30 cellular contexts compared by ENCODE assay signal in the genomic region with DNA sequence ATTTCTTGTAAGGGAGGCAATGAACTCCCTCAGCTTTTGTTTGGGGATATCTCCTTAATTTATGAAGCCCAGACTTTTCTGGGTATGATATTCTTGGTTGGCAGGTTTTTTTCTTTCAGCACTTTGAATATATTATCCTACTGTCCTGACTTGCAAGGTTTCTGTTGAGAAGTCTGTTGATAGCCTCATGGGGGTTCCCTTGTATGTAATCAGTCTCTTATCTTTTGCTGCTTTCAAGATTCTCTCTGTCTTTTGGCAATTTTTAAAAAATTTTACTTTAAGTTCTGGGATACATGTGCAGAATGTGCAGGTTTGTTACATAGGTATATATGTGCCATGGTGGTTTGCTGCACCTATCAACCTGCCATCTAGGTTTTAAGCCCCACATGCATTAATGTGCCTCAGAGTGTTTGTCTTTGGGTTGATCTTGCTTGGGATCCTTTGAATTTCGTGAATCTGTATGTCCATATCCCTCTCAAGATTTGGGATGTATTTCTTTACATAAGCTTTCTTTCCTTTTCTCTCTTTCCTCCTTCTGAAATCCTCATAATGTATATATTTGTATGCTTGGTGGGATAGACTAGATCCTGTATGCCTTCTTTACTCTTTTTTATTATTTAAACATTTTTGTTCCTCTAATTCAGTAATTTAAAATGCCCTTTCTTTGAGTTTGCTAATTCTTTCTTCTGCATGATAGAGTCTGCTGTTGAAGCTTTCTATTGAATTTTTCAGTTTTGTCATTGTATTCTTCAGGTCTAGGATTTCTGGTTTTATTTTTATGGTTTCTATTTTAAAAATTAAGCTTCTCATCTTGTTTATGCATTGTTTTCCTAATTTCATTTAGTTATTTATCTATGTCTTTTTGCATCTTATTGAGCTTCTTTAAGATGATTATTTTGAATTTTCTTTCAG. TPM values are rescaled to one million over a fixed set of nuclear protein-coding genes. Genes with fewer than 3 reads are reported as not detected.
DNase-seq lines count a peak whose midpoint lies in the region; ATAC-seq, FAIRE-seq and TF ChIP-seq lines count a peak whose summit lies in the region.
"Had no signal": no experiment of that assay in that cellular context is flagged by ENCODE, and none has a peak within 500 bp of the region (broad histone marks: within the 10 kb centered on the region; RNA-seq: fewer than 3 reads in every experiment).

No MANE protein-coding gene starts in this region.

- ATAC-seq in HCT116 (no peak), K562 (no peak), GM18519 (IDR thresholded peaks at IDR 0.05; ENCODE audit: low FRiP score, unreplicated experiment) (no peak), HG03432 (IDR thresholded peaks at IDR 0.05; ENCODE audit: unreplicated experiment) (no peak)
- ATAC-seq: GM12878 had no signal

- H3K79me2 ChIP-seq in HCT116 (ENCODE audit: insufficient read depth, low read length): no peaks in the 10 kb centered on the region
- H3K79me2 ChIP-seq in K562 (ENCODE audit: control insufficient read depth, insufficient read depth, low read length): no peaks in the 10 kb centered on the region

- no peak for FAIRE-seq in K562 (lab: Jason Lieb, UNC)
- FAIRE-seq: A204.1, D721Med, GM12878, GM12892, GM18507, GM19239 had no signal

- H3K27me3 ChIP-seq in HCT116 (ENCODE audit: insufficient read depth, low read length): no peaks in the 10 kb centered on the region
- no peaks in the 10 kb centered on the region for H3K27me3 ChIP-seq in K562 (ENCODE audit: control insufficient read depth in 2 of 2, insufficient read depth in 2 of 2, low read length in 2 of 2)
- H3K27me3 ChIP-seq: BLaER1 had no signal

- TF ChIP-seq POLR2A in HCT116 (IDR thresholded peaks at IDR 0.05; ENCODE audit: borderline replicate concordance, extremely low read depth, insufficient read depth, insufficient read length) (no peak), K562 (conservative IDR thresholded peaks at IDR 0.05) (no peak)

- in situ Hi-C loops in Caki2 (cut with HindIII; ENCODE audit: low pct_unique_long_range_greater_than_20kb, low sequenced_read_pairs): no loop called here
- in situ Hi-C loops in K562 (cut with MboI): no loop called here

- TF ChIP-seq EP300 in K562 (IDR thresholded peaks at IDR 0.05; ENCODE audit: low read length): no peak

- no peaks in the 10 kb centered on the region for H3K9me1 ChIP-seq in K562 (ENCODE audit: control insufficient read depth, insufficient read depth, low read length)

- intact Hi-C loops in HCT116 (cut with micrococcal nuclease): no loop called here
- intact Hi-C loops in K562 (cut with micrococcal nuclease): no loop called here

- RAD21 ChIA-PET in HCT116 (lab: Charles Lee; ENCODE audit: low non-redundant PET in 1 of 2, low total read pairs in 2 of 2, uncharacterized antibody in 2 of 2, unreplicated experiment in 2 of 2): no interaction called here

- WGBS in K562 (ENCODE audit: insufficient coverage, low coverage, missing lambda C conversion rate): 0% methylated on average over 1 of the region's 1 CpG

- no peak overlapping the region for H3K4me3 ChIP-seq in HCT116 (replicated peaks in 1 of 2; ENCODE audit: low read depth in 1 of 2, low read length in 2 of 2)
- H3K4me3 ChIP-seq in K562: no peak overlapping the region
- H3K4me3 ChIP-seq: BLaER1, GM12878 had no signal

- H3K9ac ChIP-seq in HCT116 (ENCODE audit: low read length) (no peak overlapping the region), K562 (ENCODE audit: insufficient read depth in 1 of 2, low read depth in 2 of 2, low read length in 2 of 2) (no peak overlapping the region)
- H3K9ac ChIP-seq: BLaER1 had no signal

- H3K4me2 ChIP-seq in HCT116 (ENCODE audit: low read length): no peak overlapping the region
- H3K4me2 ChIP-seq in K562 (ENCODE audit: insufficient read depth, low read length): no peak overlapping the region
- H3K4me2 ChIP-seq: BLaER1 had no signal

- no peak overlapping the region for H3K27ac ChIP-seq in HCT116 (ENCODE audit: low read depth, low read length)
- no peak overlapping the region for H3K27ac ChIP-seq in K562 (ENCODE audit: extremely low read depth, low read depth, low read length)
- H3K27ac ChIP-seq: BLaER1 had no signal

- DNase-seq in Caki2 (ENCODE audit: low read depth) (peak; percentile 8), HCT116 (ENCODE audit: low read depth, low spot score) (no peak), K562 (ENCODE audit: extremely low read depth in 1 of 4, low spot score in 3 of 4) (no peak), DMS79 (lab: John Stamatoyannopoulos, UW) (no peak)
- DNase-seq: 8988T; ACHN; BE2C; C1 segment of cervical spinal cord; Calu3; CD4-positive, alpha-beta memory T cell; CD4-positive, CD25-positive, alpha-beta regulatory T cell; CD8-positive, alpha-beta memory T cell; COR-L47; DND-41; EL; GDM1 had no signal

- TF ChIP-seq CTCF in HCT116 (IDR thresholded peaks at IDR 0.05 in 2 of 3, conservative IDR thresholded peaks at IDR 0.05 in 1 of 3; ENCODE audit: borderline replicate concordance in 1 of 3, insufficient read depth in 1 of 3, low read depth in 2 of 3, low read length in 2 of 3): no peak
- TF ChIP-seq CTCF in K562 (IDR thresholded peaks at IDR 0.05 in 2 of 3, conservative IDR thresholded peaks at IDR 0.05 in 1 of 3; ENCODE audit: insufficient read depth in 2 of 3, low read depth in 1 of 3, low read length in 3 of 3): no peak

- no peak for TF ChIP-seq RAD21 in HCT116 (IDR thresholded peaks at IDR 0.05; ENCODE audit: low read depth)
- no peak for TF ChIP-seq RAD21 in K562 (CRISPR knock-in tag; conservative IDR thresholded peaks at IDR 0.05 in 1 of 2, IDR thresholded peaks at IDR 0.05 in 1 of 2)

- no peaks in the 10 kb centered on the region for H3K36me3 ChIP-seq in HCT116 (ENCODE audit: control insufficient read depth in 1 of 2, insufficient read depth in 2 of 2, low read length in 2 of 2)
- no peaks in the 10 kb centered on the region for H3K36me3 ChIP-seq in K562 (ENCODE audit: control insufficient read depth, insufficient read depth, low read length)
- H3K36me3 ChIP-seq: BE2C, BLaER1 had no signal

- H3K4me1 ChIP-seq in HCT116 (ENCODE audit: control insufficient read depth in 1 of 2, insufficient read depth in 2 of 2, low read length in 2 of 2): no peaks in the 10 kb centered on the region
- no peaks in the 10 kb centered on the region for H3K4me1 ChIP-seq in K562 (replicated peaks in 1 of 2; ENCODE audit: control insufficient read depth in 2 of 2, insufficient read depth in 2 of 2, low read length in 2 of 2)
- H3K4me1 ChIP-seq: BE2C, BLaER1 had no signal

- POLR2A ChIA-PET in HCT116 (lab: Charles Lee) (interaction anchor here (1.0 kb wide), 1 partner anchor 761 kb away, joined by 4 read pairs; no protein-coding TSS in a partner anchor), K562 (lab: Yijun Ruan, JAX) (interaction anchor here (1.6 kb wide), 1 partner anchor 17 kb away, joined by 3 read pairs; no protein-coding TSS in a partner anchor)

- no TSS peak for BruUV-seq in HCT116 (replicated peaks; lab: Mats Ljungman, UMichigan)
- no TSS peak for BruUV-seq in K562 (replicated peaks; lab: Mats Ljungman, UMichigan)

- H3K9me3 ChIP-seq in HCT116 (ENCODE audit: control insufficient read depth in 1 of 2, insufficient read depth in 1 of 2, low read depth in 1 of 2, low read length in 2 of 2) (peaks cover 8 to 14% of the 10 kb centered on the region in 2 experiments; a peak in 3 of 4 replicates), K562 (replicated peaks; ENCODE audit: control insufficient read depth, insufficient read depth, low read depth, low read length) (no peaks in the 10 kb centered on the region; the same call in 1 of the 2 replicates)
- H3K9me3 ChIP-seq: BE2C had no signal

- H2AFZ ChIP-seq in HCT116 (ENCODE audit: low read depth, low read length, poor library complexity, severe bottlenecking) (no peak overlapping the region), K562 (ENCODE audit: low read depth, low read length) (no peak overlapping the region)

- H3K9me2 ChIP-seq in HCT116 (ENCODE audit: insufficient read depth): no peaks in the 10 kb centered on the region

- CTCF ChIA-PET in HCT116 (lab: Charles Lee): no interaction called here
- CTCF ChIA-PET in K562 (lab: Yijun Ruan, JAX; ENCODE audit: low intra/inter-chr PET ratio): no interaction called here

- H4K20me1 ChIP-seq in HCT116 (ENCODE audit: insufficient read depth) (no peaks in the 10 kb centered on the region), K562 (replicated peaks; ENCODE audit: control insufficient read depth, insufficient read depth, low read length) (no peaks in the 10 kb centered on the region)
- H4K20me1 ChIP-seq: BLaER1 had no signal

RNA-seq across cellular contexts. Expression of gene KRT25, which starts 5.2 kb away (rescaled TPM):
- total RNA-seq in Caki2 (2014; rRNA removed; shearing (Covaris generic); ENCODE audit: low replicate concordance): not detected in 2 replicates
- total RNA-seq in HCT116 (2021; ENCODE audit: unreplicated experiment) (not detected), K562 (2014; rRNA removed) (not detected in 2 replicates), K562 (2014; rRNA removed; fragmentation: Illumina TruSeq; extraction: Trizol) (not detected in 2 replicates), K562 (2015; rRNA removed; fragmentation: Illumina TruSeq; extraction: Trizol) (not detected in 2 replicates), K562 (2021) (not detected in 2 replicates)
- not detected in 2 replicates for polyA plus RNA-seq in HCT116 (2012)
- not detected in 2 replicates for total RNA-seq in K562 (2011; cell fraction: chromatin; rRNA removed; ENCODE audit: low replicate concordance)
- total RNA-seq in K562 (2011; cell fraction: nucleolus; rRNA removed): not detected in 2 replicates
- total RNA-seq in K562 (2011; cell fraction: nucleoplasm; rRNA removed): not detected in 2 replicates
- polyA plus RNA-seq in K562 (2011; rRNA removed) (not detected in 2 replicates), K562 (2014; fragmentation: Illumina TruSeq; extraction: Trizol) (not detected in 2 replicates), K562 (2014; fragmentation: Nextera tagmentation; extraction: Ambion mirVana) (not detected), K562 (2014; rRNA removed) (not detected in 2 replicates)
- not detected in 2 replicates for polyA plus RNA-seq in K562 (2011; cell fraction: cytosol; rRNA removed)
- not detected in 2 replicates for polyA plus RNA-seq in K562 (2011; cell fraction: nucleus; rRNA removed)
- polyA plus RNA-seq in K562 (2012): 0.19 TPM in 1 of 2 replicates, not detected in the other
- polyA minus RNA-seq in K562 (2011; rRNA and poly(A)+ RNA removed): not detected in 2 replicates
- polyA minus RNA-seq in K562 (2011; cell fraction: cytosol; rRNA and poly(A)+ RNA removed): not detected in 2 replicates
- polyA minus RNA-seq in K562 (2011; cell fraction: nucleus; rRNA and poly(A)+ RNA removed): not detected in 2 replicates
- total RNA-seq: Calu3; CD4-positive, alpha-beta memory T cell; CD4-positive, CD25-positive, alpha-beta regulatory T cell; CD8-positive, alpha-beta memory T cell; Daoy; G401; GM12878 had no signal
- polyA plus RNA-seq: AG04450; CD14-positive monocyte; CD4-positive, alpha-beta memory T cell; CD4-positive, CD25-positive, alpha-beta regulatory T cell; CD8-positive, alpha-beta memory T cell; GM12878 had no signal

RNA-seq across cellular contexts. Expression of gene KRT26, which starts 11.6 kb away (rescaled TPM):
- total RNA-seq in Caki2 (2014; rRNA removed; shearing (Covaris generic); ENCODE audit: low replicate concordance): not detected in 2 replicates
- total RNA-seq in HCT116 (2021; ENCODE audit: unreplicated experiment) (not detected), K562 (2014; rRNA removed) (not detected in 2 replicates), K562 (2014; rRNA removed; fragmentation: Illumina TruSeq; extraction: Trizol) (not detected in 2 replicates), K562 (2015; rRNA removed; fragmentation: Illumina TruSeq; extraction: Trizol) (not detected in 2 replicates), K562 (2021) (not detected in 2 replicates)
- not detected in 2 replicates for polyA plus RNA-seq in HCT116 (2012)
- not detected in 2 replicates for total RNA-seq in K562 (2011; cell fraction: chromatin; rRNA removed; ENCODE audit: low replicate concordance)
- not detected in 2 replicates for total RNA-seq in K562 (2011; cell fraction: nucleolus; rRNA removed)
- total RNA-seq in K562 (2011; cell fraction: nucleoplasm; rRNA removed): not detected in 2 replicates
- polyA plus RNA-seq in K562 (2011; rRNA removed) (not detected in 2 replicates), K562 (2014; fragmentation: Illumina TruSeq; extraction: Trizol) (not detected in 2 replicates), K562 (2014; fragmentation: Nextera tagmentation; extraction: Ambion mirVana) (not detected), K562 (2014; rRNA removed) (not detected in 2 replicates)
- polyA plus RNA-seq in K562 (2011; cell fraction: cytosol; rRNA removed): not detected in 2 replicates
- polyA plus RNA-seq in K562 (2011; cell fraction: nucleus; rRNA removed): not detected in 2 replicates
- polyA plus RNA-seq in K562 (2012): not detected in 2 replicates
- not detected in 2 replicates for polyA minus RNA-seq in K562 (2011; rRNA and poly(A)+ RNA removed)
- polyA minus RNA-seq in K562 (2011; cell fraction: cytosol; rRNA and poly(A)+ RNA removed): not detected in 2 replicates
- not detected in 2 replicates for polyA minus RNA-seq in K562 (2011; cell fraction: nucleus; rRNA and poly(A)+ RNA removed)
- total RNA-seq: A673; Calu3; CD4-positive, alpha-beta memory T cell; CD4-positive, CD25-positive, alpha-beta regulatory T cell; CD8-positive, alpha-beta memory T cell; Daoy; G401; GM12878 had no signal
- polyA plus RNA-seq: AG04450; CD14-positive monocyte; CD4-positive, alpha-beta memory T cell; CD4-positive, CD25-positive, alpha-beta regulatory T cell; CD8-positive, alpha-beta memory T cell; GM12878 had no signal

RNA-seq across cellular contexts. Expression of gene KRT27, which starts 22.0 kb away (rescaled TPM):
- not detected in 2 replicates for total RNA-seq in Caki2 (2014; rRNA removed; shearing (Covaris generic); ENCODE audit: low replicate concordance)
- total RNA-seq in HCT116 (2021; ENCODE audit: unreplicated experiment) (not detected), K562 (2014; rRNA removed) (not detected in 2 replicates), K562 (2014; rRNA removed; fragmentation: Illumina TruSeq; extraction: Trizol) (not detected in 2 replicates), K562 (2015; rRNA removed; fragmentation: Illumina TruSeq; extraction: Trizol) (not detected in 2 replicates), K562 (2021) (0.11 TPM in 1 of 2 replicates, not detected in the other)
- not detected in 2 replicates for polyA plus RNA-seq in HCT116 (2012)
- total RNA-seq in K562 (2011; cell fraction: chromatin; rRNA removed; ENCODE audit: low replicate concordance): not detected in 2 replicates
- total RNA-seq in K562 (2011; cell fraction: nucleolus; rRNA removed): not detected in 2 replicates
- not detected in 2 replicates for total RNA-seq in K562 (2011; cell fraction: nucleoplasm; rRNA removed)
- polyA plus RNA-seq in K562 (2011; rRNA removed) (not detected in 2 replicates), K562 (2014; fragmentation: Illumina TruSeq; extraction: Trizol) (not detected in 2 replicates), K562 (2014; fragmentation: Nextera tagmentation; extraction: Ambion mirVana) (under 1 TPM in 1 of 2 experiments, not detected in 1; 0.10 TPM), K562 (2014; rRNA removed) (not detected in 2 replicates)
- not detected in 2 replicates for polyA plus RNA-seq in K562 (2011; cell fraction: cytosol; rRNA removed)
- not detected in 2 replicates for polyA plus RNA-seq in K562 (2011; cell fraction: nucleus; rRNA removed)
- polyA plus RNA-seq in K562 (2012): not detected in 2 replicates
- not detected in 2 replicates for polyA minus RNA-seq in K562 (2011; rRNA and poly(A)+ RNA removed)
- polyA minus RNA-seq in K562 (2011; cell fraction: cytosol; rRNA and poly(A)+ RNA removed): not detected in 2 replicates
- polyA minus RNA-seq in K562 (2011; cell fraction: nucleus; rRNA and poly(A)+ RNA removed): not detected in 2 replicates
- total RNA-seq: A673; Calu3; CD4-positive, alpha-beta memory T cell; CD4-positive, CD25-positive, alpha-beta regulatory T cell; CD8-positive, alpha-beta memory T cell; Daoy; G401; GM12878 had no signal
- polyA plus RNA-seq: AG04450; CD14-positive monocyte; CD4-positive, alpha-beta memory T cell; CD4-positive, CD25-positive, alpha-beta regulatory T cell; CD8-positive, alpha-beta memory T cell; GM12878 had no signal

RNA-seq across cellular contexts. Expression of gene KRT28, which starts 39.4 kb away (rescaled TPM):
- not detected in 2 replicates for total RNA-seq in Caki2 (2014; rRNA removed; shearing (Covaris generic); ENCODE audit: low replicate concordance)
- total RNA-seq in HCT116 (2021; ENCODE audit: unreplicated experiment) (not detected), K562 (2014; rRNA removed) (not detected in 2 replicates), K562 (2014; rRNA removed; fragmentation: Illumina TruSeq; extraction: Trizol) (not detected in 2 replicates), K562 (2015; rRNA removed; fragmentation: Illumina TruSeq; extraction: Trizol) (not detected in 2 replicates), K562 (2021) (not detected in 2 replicates)
- polyA plus RNA-seq in HCT116 (2012): not detected in 2 replicates
- total RNA-seq in K562 (2011; cell fraction: chromatin; rRNA removed; ENCODE audit: low replicate concordance): not detected in 2 replicates
- total RNA-seq in K562 (2011; cell fraction: nucleolus; rRNA removed): not detected in 2 replicates
- not detected in 2 replicates for total RNA-seq in K562 (2011; cell fraction: nucleoplasm; rRNA removed)
- polyA plus RNA-seq in K562 (2011; rRNA removed) (not detected in 2 replicates), K562 (2014; fragmentation: Illumina TruSeq; extraction: Trizol) (not detected in 2 replicates), K562 (2014; fragmentation: Nextera tagmentation; extraction: Ambion mirVana) (not detected), K562 (2014; rRNA removed) (not detected in 2 replicates)
- polyA plus RNA-seq in K562 (2011; cell fraction: cytosol; rRNA removed): not detected in 2 replicates
- not detected in 2 replicates for polyA plus RNA-seq in K562 (2011; cell fraction: nucleus; rRNA removed)
- not detected in 2 replicates for polyA plus RNA-seq in K562 (2012)
- polyA minus RNA-seq in K562 (2011; rRNA and poly(A)+ RNA removed): not detected in 2 replicates
- polyA minus RNA-seq in K562 (2011; cell fraction: cytosol; rRNA and poly(A)+ RNA removed): not detected in 2 replicates
- not detected in 2 replicates for polyA minus RNA-seq in K562 (2011; cell fraction: nucleus; rRNA and poly(A)+ RNA removed)
- total RNA-seq: A673; Calu3; CD4-positive, alpha-beta memory T cell; CD4-positive, CD25-positive, alpha-beta regulatory T cell; CD8-positive, alpha-beta memory T cell; Daoy; G401; GM12878 had no signal
- polyA plus RNA-seq: AG04450; CD14-positive monocyte; CD4-positive, alpha-beta memory T cell; CD4-positive, CD25-positive, alpha-beta regulatory T cell; CD8-positive, alpha-beta memory T cell; GM12878 had no signal

RNA-seq across cellular contexts. Expression of gene KRT24, which starts 56.8 kb away (rescaled TPM):
- total RNA-seq in Caki2 (2014; rRNA removed; shearing (Covaris generic); ENCODE audit: low replicate concordance): not detected in 2 replicates
- total RNA-seq in HCT116 (2021; ENCODE audit: unreplicated experiment): not detected
- polyA plus RNA-seq in HCT116 (2012): not detected in 2 replicates
- not detected in 2 replicates for total RNA-seq in K562 (2011; cell fraction: chromatin; rRNA removed; ENCODE audit: low replicate concordance)
- not detected in 2 replicates for total RNA-seq in K562 (2011; cell fraction: nucleolus; rRNA removed)
- not detected in 2 replicates for total RNA-seq in K562 (2011; cell fraction: nucleoplasm; rRNA removed)
- total RNA-seq in K562 (2014; rRNA removed): not detected in 2 replicates
- total RNA-seq in K562 (2014; rRNA removed; fragmentation: Illumina TruSeq; extraction: Trizol): not detected in 2 replicates
- total RNA-seq in K562 (2015; rRNA removed; fragmentation: Illumina TruSeq; extraction: Trizol): not detected in 2 replicates
- total RNA-seq in K562 (2021): not detected in 2 replicates
- polyA plus RNA-seq in K562 (2011; rRNA removed): not detected in 2 replicates
- not detected in 2 replicates for polyA plus RNA-seq in K562 (2011; cell fraction: cytosol; rRNA removed)
- polyA plus RNA-seq in K562 (2011; cell fraction: nucleus; rRNA removed): not detected in 2 replicates
- not detected in 2 replicates for polyA plus RNA-seq in K562 (2012)
- not detected in 2 replicates for polyA plus RNA-seq in K562 (2014; fragmentation: Illumina TruSeq; extraction: Trizol)
- not detected for polyA plus RNA-seq in K562 (2014; fragmentation: Nextera tagmentation; extraction: Ambion mirVana)
- not detected in 2 replicates for polyA plus RNA-seq in K562 (2014; rRNA removed)
- polyA minus RNA-seq in K562 (2011; rRNA and poly(A)+ RNA removed): not detected in 2 replicates
- not detected in 2 replicates for polyA minus RNA-seq in K562 (2011; cell fraction: cytosol; rRNA and poly(A)+ RNA removed)
- polyA minus RNA-seq in K562 (2011; cell fraction: nucleus; rRNA and poly(A)+ RNA removed): not detected in 2 replicates
- total RNA-seq: A673; CD4-positive, alpha-beta memory T cell; CD4-positive, CD25-positive, alpha-beta regulatory T cell; CD8-positive, alpha-beta memory T cell; Daoy; G401; GM12878 had no signal
- polyA plus RNA-seq: AG04450; CD14-positive monocyte; CD4-positive, alpha-beta memory T cell; CD8-positive, alpha-beta memory T cell; GM12878 had no signal
